In the genomic region with DNA sequence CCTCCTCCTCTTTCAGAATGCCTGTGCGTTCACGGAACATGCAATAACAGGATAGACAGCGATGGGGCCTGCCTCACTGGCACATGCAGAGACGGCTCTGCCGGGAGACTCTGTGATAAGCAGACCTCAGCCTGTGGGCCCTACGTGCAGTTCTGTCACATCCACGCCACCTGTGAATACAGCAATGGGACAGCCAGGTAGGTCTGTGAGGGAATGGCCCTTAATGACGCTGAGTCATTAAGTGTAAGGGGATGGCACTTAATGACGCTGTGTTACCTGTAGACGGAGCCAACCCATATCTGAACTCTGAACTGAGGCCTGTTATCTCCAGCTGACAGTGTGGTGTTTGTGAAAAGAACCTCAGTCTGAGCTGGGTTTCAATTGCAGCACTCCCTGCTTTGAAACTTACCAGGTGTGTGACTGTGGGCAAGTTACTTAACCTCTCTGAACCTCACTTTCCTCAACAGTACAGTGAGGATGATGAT, we compare ENCODE assay signal across 17 cellular contexts.
"Had no signal": no experiment of that assay in that cellular context is flagged by ENCODE, and none has a peak within 500 bp of the region (broad histone marks: within the 10 kb centered on the region; RNA-seq: fewer than 3 reads in every experiment).

No MANE protein-coding gene starts in this region.

- ATAC-seq: activated T-cell treated with anti-CD3 and anti-CD28 coated beads, Interleukin-2, amount 50 U/mL, for 72 hours; effector memory CD8-positive, alpha-beta T cell; natural killer cell; stimulated activated naive B cell treated with anti-CD40 and anti-IgM and Interleukin-4, amounts not matched to agents 10 μg/mL and 1 μg/mL and 100 μg/mL, for 72 hours had no signal

- H3K4me3 ChIP-seq: right atrium auricular region, tibial nerve had no signal

- DNase-seq: activated CD4-positive, alpha-beta memory T cell treated with anti-CD3 and anti-CD28 coated beads, Interleukin-2, amount 10 ng/mL, durations not matched to agents 7 days and 5 days; activated gamma-delta T cell; activated T-cell treated with anti-CD3 and anti-CD28 coated beads, Interleukin-2, amount 50 U/mL, for 72 hours; amygdala; effector memory CD8-positive, alpha-beta T cell; foreskin melanocyte; natural killer cell; nucleus accumbens; stimulated activated CD4-positive, alpha-beta T cell treated with anti-CD3 and anti-CD28 coated beads, Interleukin-15, amount 100 ng/mL, for 24 hours; stimulated activated CD4-positive, alpha-beta T cell treated with anti-CD3 and anti-CD28 coated beads, Interleukin-4, amount 100 ng/mL, for 1 hour; stimulated activated naive B cell treated with anti-CD40 and anti-IgM and Interleukin-4, amounts not matched to agents 10 μg/mL and 1 μg/mL and 100 μg/mL, for 72 hours; substantia nigra; T-helper 1 cell; T1000; WERI-Rb-1 had no signal

- H3K9me3 ChIP-seq: right atrium auricular region, tibial nerve had no signal

- H3K27ac ChIP-seq: right atrium auricular region, tibial nerve, WERI-Rb-1 had no signal

- H3K4me1 ChIP-seq: right atrium auricular region, tibial nerve had no signal

- H3K27me3 ChIP-seq: right atrium auricular region, tibial nerve had no signal

- H3K36me3 ChIP-seq: right atrium auricular region, tibial nerve, WERI-Rb-1 had no signal
